Comparison of ENCODE assay signal across 1 cellular context in the genomic region with DNA sequence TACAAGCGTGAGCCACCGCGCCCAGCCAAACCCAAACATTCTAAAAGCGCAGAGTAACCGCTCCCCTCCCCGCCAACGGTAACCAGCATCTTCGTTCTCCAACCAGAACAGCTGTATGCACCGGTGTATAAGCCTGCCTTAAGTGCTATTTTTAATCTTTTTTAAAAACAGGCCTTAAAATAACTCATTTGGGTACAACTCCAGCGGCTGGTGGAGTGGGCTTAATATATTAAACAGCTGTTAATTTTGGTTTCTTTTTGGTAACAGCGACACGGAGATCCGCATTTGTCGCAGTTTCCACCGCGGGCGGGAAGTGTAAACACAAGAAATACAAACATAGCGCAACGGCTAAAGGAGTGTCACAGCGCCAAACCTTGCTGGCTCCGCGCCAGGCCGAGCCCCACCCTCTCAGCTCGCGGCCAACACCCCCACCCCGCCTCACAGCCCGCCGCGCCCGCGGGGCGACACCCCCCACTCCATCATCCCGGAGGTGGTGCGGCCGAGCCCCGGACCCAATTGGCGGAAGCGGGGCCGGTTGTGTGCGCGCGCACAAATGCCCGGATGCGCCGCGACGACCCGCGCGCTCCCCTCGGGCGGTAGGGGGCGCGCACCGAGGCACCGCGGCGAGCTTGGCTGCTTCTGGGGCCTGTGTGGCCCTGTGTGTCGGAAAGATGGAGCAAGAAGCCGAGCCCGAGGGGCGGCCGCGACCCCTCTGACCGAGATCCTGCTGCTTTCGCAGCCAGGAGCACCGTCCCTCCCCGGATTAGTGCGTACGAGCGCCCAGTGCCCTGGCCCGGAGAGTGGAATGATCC.
TF ChIP-seq lines count a peak whose summit lies in the region.

MDM2 (plus strand) TSS at position 602 of the 812 bp plus-strand sequence. CDS start 301 bp downstream, outside the sequence.

TF ChIP-seq in K562, 482 proteins besides CTCF, POLR2A, EP300 and RAD21 (continued from another document and continues in another):
- TF ChIP-seq MTA1 (IDR thresholded peaks at IDR 0.05; ENCODE audit: borderline replicate concordance) (peak; percentile 70), HIVEP1 (CRISPR knock-in tag; IDR thresholded peaks at IDR 0.05) (no peak), KDM5B (IDR thresholded peaks at IDR 0.05; ENCODE audit: insufficient replicate concordance, low read depth, low read length) (peak; percentile 82), CHD4 (IDR thresholded peaks at IDR 0.05; ENCODE audit: insufficient read depth, insufficient replicate concordance, low read depth, low read length, poor library complexity, severe bottlenecking) (no peak), TCF3 (CRISPR knock-in tag; IDR thresholded peaks at IDR 0.05) (no peak), SP2 (IDR thresholded peaks at IDR 0.05; ENCODE audit: extremely low read depth, low read depth, low read length, poor library complexity, severe bottlenecking) (no peak), ZBTB40 (IDR thresholded peaks at IDR 0.05) (peak; percentile 61; the same call in 1 of the 2 replicates), ZBTB40 (CRISPR knock-in tag; IDR thresholded peaks at IDR 0.05) (no peak), GATAD2B (IDR thresholded peaks at IDR 0.05; ENCODE audit: borderline replicate concordance) (no peak; the same call in 1 of the 2 replicates), ATF7 (IDR thresholded peaks at IDR 0.05) (peak; percentile 47), TFAM (CRISPR knock-in tag; conservative IDR thresholded peaks at IDR 0.05) (no peak), PHB (CRISPR knock-in tag; IDR thresholded peaks at IDR 0.05) (no peak), KLF16 (IDR thresholded peaks at IDR 0.05) (no peak; the same call in 1 of the 2 replicates), FOXA3 (CRISPR knock-in tag; conservative IDR thresholded peaks at IDR 0.05 in 1 of 2, IDR thresholded peaks at IDR 0.05 in 1 of 2) (peak; percentile 80 to 81), FOXJ2 (tag; IDR thresholded peaks at IDR 0.05) (peak; percentile 87), MAFF (IDR thresholded peaks at IDR 0.05; ENCODE audit: low read length) (no peak), HDAC8 (tag; IDR thresholded peaks at IDR 0.05) (peak; percentile 86), ZNF408 (CRISPR knock-in tag; IDR thresholded peaks at IDR 0.05; ENCODE audit: low read depth) (no peak), NFRKB (IDR thresholded peaks at IDR 0.05; ENCODE audit: low read depth) (peak; percentile 79), ZNF12 (CRISPR knock-in tag; IDR thresholded peaks at IDR 0.05) (peak; percentile 81), POLR2H (tag; IDR thresholded peaks at IDR 0.05; ENCODE audit: low read depth) (peak; percentile 91), MXI1 (IDR thresholded peaks at IDR 0.05; ENCODE audit: low read depth, low read length) (0 out of 2 replicates have a peak, but pooled peaks have one; percentile 44), LEF1 (IDR thresholded peaks at IDR 0.05) (peak; percentile 68), RBM17 (IDR thresholded peaks at IDR 0.05; ENCODE audit: borderline replicate concordance, low read depth, low read length) (no peak), HMBOX1 (IDR thresholded peaks at IDR 0.05) (peak; percentile 85), MAX (CRISPR knock-in tag; IDR thresholded peaks at IDR 0.05) (peak; percentile 84), NR4A1 (CRISPR knock-in tag; IDR thresholded peaks at IDR 0.05) (no peak), NR4A1 (tag; IDR thresholded peaks at IDR 0.05) (peak; percentile 69), ESRRB (CRISPR knock-in tag; IDR thresholded peaks at IDR 0.05; ENCODE audit: borderline replicate concordance) (no peak), NFATC3 (IDR thresholded peaks at IDR 0.05) (peak; percentile 44; the same call in 1 of the 2 replicates), TBL1XR1 (IDR thresholded peaks at IDR 0.05; ENCODE audit: low read length in 2 of 2) (peak in 1 of 2 experiments; percentile 64; a peak in 3 of 4 replicates), PHTF2 (CRISPR knock-in tag; IDR thresholded peaks at IDR 0.05) (no peak), ZNF124 (CRISPR knock-in tag; IDR thresholded peaks at IDR 0.05) (no peak), MBD2 (IDR thresholded peaks at IDR 0.05; ENCODE audit: borderline replicate concordance, low read depth) (peak; percentile 46; the same call in 1 of the 2 replicates), FOS (IDR thresholded peaks at IDR 0.05; ENCODE audit: extremely low read depth, insufficient read length) (no peak), PTTG1 (tag; IDR thresholded peaks at IDR 0.05; ENCODE audit: low read depth) (no peak), SAP30 (IDR thresholded peaks at IDR 0.05; ENCODE audit: borderline replicate concordance, insufficient read depth, low read depth, low read length, poor library complexity, severe bottlenecking) (peak; percentile 26), NR1H2 (CRISPR knock-in tag; IDR thresholded peaks at IDR 0.05) (0 out of 2 replicates have a peak, but pooled peaks have one; percentile 70), FOXJ3 (CRISPR knock-in tag; IDR thresholded peaks at IDR 0.05) (no peak), L3MBTL2 (IDR thresholded peaks at IDR 0.05) (peak; percentile 89), ZNF551 (CRISPR knock-in tag; IDR thresholded peaks at IDR 0.05) (no peak)
- TF ChIP-seq, protein P1, sequence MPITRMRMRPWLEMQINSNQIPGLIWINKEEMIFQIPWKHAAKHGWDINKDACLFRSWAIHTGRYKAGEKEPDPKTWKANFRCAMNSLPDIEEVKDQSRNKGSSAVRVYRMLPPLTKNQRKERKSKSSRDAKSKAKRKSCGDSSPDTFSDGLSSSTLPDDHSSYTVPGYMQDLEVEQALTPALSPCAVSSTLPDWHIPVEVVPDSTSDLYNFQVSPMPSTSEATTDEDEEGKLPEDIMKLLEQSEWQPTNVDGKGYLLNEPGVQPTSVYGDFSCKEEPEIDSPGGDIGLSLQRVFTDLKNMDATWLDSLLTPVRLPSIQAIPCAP (CRISPR knock-in tag; IDR thresholded peaks at IDR 0.05; ENCODE audit: borderline replicate concordance) = no peak
- TF ChIP-seq, protein P2, sequence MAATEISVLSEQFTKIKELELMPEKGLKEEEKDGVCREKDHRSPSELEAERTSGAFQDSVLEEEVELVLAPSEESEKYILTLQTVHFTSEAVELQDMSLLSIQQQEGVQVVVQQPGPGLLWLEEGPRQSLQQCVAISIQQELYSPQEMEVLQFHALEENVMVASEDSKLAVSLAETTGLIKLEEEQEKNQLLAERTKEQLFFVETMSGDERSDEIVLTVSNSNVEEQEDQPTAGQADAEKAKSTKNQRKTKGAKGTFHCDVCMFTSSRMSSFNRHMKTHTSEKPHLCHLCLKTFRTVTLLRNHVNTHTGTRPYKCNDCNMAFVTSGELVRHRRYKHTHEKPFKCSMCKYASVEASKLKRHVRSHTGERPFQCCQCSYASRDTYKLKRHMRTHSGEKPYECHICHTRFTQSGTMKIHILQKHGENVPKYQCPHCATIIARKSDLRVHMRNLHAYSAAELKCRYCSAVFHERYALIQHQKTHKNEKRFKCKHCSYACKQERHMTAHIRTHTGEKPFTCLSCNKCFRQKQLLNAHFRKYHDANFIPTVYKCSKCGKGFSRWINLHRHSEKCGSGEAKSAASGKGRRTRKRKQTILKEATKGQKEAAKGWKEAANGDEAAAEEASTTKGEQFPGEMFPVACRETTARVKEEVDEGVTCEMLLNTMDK (IDR thresholded peaks at IDR 0.05; ENCODE audit: borderline replicate concordance, insufficient read depth, low read depth, low read length, poor library complexity, severe bottlenecking) = peak; percentile 98
- TF ChIP-seq, protein P3, sequence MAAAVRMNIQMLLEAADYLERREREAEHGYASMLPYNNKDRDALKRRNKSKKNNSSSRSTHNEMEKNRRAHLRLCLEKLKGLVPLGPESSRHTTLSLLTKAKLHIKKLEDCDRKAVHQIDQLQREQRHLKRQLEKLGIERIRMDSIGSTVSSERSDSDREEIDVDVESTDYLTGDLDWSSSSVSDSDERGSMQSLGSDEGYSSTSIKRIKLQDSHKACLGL (CRISPR knock-in tag; IDR thresholded peaks at IDR 0.05; ENCODE audit: borderline replicate concordance, poor library complexity, severe bottlenecking) = peak; percentile 21
- TF ChIP-seq, protein P4, sequence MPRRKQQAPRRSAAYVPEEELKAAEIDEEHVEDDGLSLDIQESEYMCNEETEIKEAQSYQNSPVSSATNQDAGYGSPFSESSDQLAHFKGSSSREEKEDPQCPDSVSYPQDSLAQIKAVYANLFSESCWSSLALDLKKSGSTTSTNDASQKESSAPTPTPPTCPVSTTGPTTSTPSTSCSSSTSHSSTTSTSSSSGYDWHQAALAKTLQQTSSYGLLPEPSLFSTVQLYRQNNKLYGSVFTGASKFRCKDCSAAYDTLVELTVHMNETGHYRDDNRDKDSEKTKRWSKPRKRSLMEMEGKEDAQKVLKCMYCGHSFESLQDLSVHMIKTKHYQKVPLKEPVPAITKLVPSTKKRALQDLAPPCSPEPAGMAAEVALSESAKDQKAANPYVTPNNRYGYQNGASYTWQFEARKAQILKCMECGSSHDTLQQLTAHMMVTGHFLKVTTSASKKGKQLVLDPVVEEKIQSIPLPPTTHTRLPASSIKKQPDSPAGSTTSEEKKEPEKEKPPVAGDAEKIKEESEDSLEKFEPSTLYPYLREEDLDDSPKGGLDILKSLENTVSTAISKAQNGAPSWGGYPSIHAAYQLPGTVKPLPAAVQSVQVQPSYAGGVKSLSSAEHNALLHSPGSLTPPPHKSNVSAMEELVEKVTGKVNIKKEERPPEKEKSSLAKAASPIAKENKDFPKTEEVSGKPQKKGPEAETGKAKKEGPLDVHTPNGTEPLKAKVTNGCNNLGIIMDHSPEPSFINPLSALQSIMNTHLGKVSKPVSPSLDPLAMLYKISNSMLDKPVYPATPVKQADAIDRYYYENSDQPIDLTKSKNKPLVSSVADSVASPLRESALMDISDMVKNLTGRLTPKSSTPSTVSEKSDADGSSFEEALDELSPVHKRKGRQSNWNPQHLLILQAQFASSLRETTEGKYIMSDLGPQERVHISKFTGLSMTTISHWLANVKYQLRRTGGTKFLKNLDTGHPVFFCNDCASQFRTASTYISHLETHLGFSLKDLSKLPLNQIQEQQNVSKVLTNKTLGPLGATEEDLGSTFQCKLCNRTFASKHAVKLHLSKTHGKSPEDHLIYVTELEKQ (CRISPR knock-in tag; IDR thresholded peaks at IDR 0.05) = no peak
